20 cellular contexts compared by ENCODE assay signal in the genomic region with DNA sequence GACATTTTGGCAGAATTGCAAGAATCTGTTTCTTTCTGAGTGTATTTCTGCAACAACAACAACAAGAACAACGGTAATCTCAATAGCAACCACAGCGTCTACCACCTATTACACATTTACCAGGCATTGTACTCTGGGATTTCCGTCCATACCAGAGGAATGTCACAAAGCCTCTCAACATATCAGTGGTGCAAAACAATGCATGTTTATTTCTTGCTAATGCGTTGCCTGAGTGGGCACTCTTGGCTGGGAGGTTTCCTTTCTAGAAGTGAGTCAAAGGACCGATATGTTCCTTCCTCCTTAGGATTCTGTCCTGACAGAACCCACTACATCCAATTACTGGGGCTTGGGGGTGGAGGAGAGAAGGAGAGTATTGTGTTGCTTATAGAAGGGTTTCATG.
DNase-seq lines count a peak whose midpoint lies in the region; ATAC-seq and TF ChIP-seq lines count a peak whose summit lies in the region.
"Had no signal": no experiment of that assay in that cellular context is flagged by ENCODE, and none has a peak within 500 bp of the region (broad histone marks: within the 10 kb centered on the region; RNA-seq: fewer than 3 reads in every experiment).

No MANE protein-coding gene starts in this region.

- intact Hi-C loops in sigmoid colon (cut with DNase I), result no loop called here

- ATAC-seq in GM18511 (IDR thresholded peaks at IDR 0.05; ENCODE audit: unreplicated experiment) (peak; percentile 48), GM21723 (IDR thresholded peaks at IDR 0.05; ENCODE audit: unreplicated experiment) (no peak)
- ATAC-seq: right lobe of liver, T-helper 17 cell had no signal

- peak overlapping the region; percentile 29 for H3K4me2 ChIP-seq in GM23248 (ENCODE audit: unreplicated experiment)

- H3K9ac ChIP-seq in GM23248, result peak overlapping the region; percentile 48; the same call in 1 of the 2 replicates

- no peak overlapping the region for H2AFZ ChIP-seq in GM23248

- no peak for TF ChIP-seq CTCF in sigmoid colon (IDR thresholded peaks at IDR 0.05)

- in situ Hi-C loops in GM23248 (cut with MboI), result no loop called here

- TF ChIP-seq EP300 in sigmoid colon (IDR thresholded peaks at IDR 0.05), result no peak

- DNase-seq in GM23248 (peak; percentile 74), HT1080 (ENCODE audit: low read depth) (peak; percentile 49), glomerular visceral epithelial cell (ENCODE audit: extremely low spot score) (peak; percentile 3), HCEC 1CT (no peak), sigmoid colon (no peak)
- no peak for DNase-seq in activated T-cell treated with anti-CD3 and anti-CD28 coated beads, Interleukin-2, amount 50 U/mL, for 48 hours
- DNase-seq: activated CD4-positive, CD25-positive, alpha-beta regulatory T cell; activated gamma-delta T cell; anterior cingulate cortex; head of caudate nucleus; islet precursor cell; KBM-7; NCI-H1092; right lobe of liver; SHP77; T-helper 17 cell; testis had no signal

- H3K4me3 ChIP-seq in GM23248, result peak overlapping the region; percentile 24; the same call in 1 of the 2 replicates
- H3K4me3 ChIP-seq in sigmoid colon, result no peak overlapping the region
- H3K4me3 ChIP-seq: right lobe of liver, testis had no signal

- H3K27me3 ChIP-seq in GM23248 (replicated peaks; ENCODE audit: insufficient read depth) (no peaks in the 10 kb centered on the region), sigmoid colon (no peaks in the 10 kb centered on the region)
- H3K27me3 ChIP-seq: neutrophil, right lobe of liver, testis had no signal

- H3F3A ChIP-seq in GM23248 (ENCODE audit: insufficient read depth), result peaks cover 8% of the 10 kb centered on the region; the same call in 1 of the 2 replicates

- H3K4me1 ChIP-seq in GM23248 (ENCODE audit: insufficient read depth) (peaks cover 16% of the 10 kb centered on the region), sigmoid colon (no peaks in the 10 kb centered on the region)
- H3K4me1 ChIP-seq: right lobe of liver, testis had no signal

- H3K9me3 ChIP-seq in GM23248 (ENCODE audit: low read depth) (no peaks in the 10 kb centered on the region), sigmoid colon (no peaks in the 10 kb centered on the region)
- H3K9me3 ChIP-seq: neutrophil, right lobe of liver, testis had no signal

- H3K9me2 ChIP-seq in GM23248 (ENCODE audit: insufficient read depth), result no peaks in the 10 kb centered on the region

- 30 to 38% methylated on average over 5 of the region's 5 CpGs for WGBS in GM23248 (ENCODE audit: low coverage in 1 of 2, low lambda C conversion rate in 2 of 2, missing lambda C conversion rate in 2 of 2), 2 experiments
- 85 to 87% methylated on average over 5 of the region's 5 CpGs for WGBS in sigmoid colon, 2 donors

- H3K36me3 ChIP-seq in GM23248 (ENCODE audit: low read depth) (no peaks in the 10 kb centered on the region), sigmoid colon (no peaks in the 10 kb centered on the region)
- H3K36me3 ChIP-seq: neutrophil, right lobe of liver had no signal

- no peaks in the 10 kb centered on the region for H3K79me2 ChIP-seq in GM23248 (ENCODE audit: insufficient read depth)

- no peaks in the 10 kb centered on the region for H4K20me1 ChIP-seq in GM23248 (ENCODE audit: insufficient read depth)

- TF ChIP-seq POLR2A in sigmoid colon (IDR thresholded peaks at IDR 0.05), result no peak

- H3K27ac ChIP-seq in GM23248 (peak overlapping the region; percentile 86), sigmoid colon (no peak overlapping the region)
- H3K27ac ChIP-seq: neutrophil, right lobe of liver, testis had no signal

Comparison
In these comparisons a context has a peak if more than half of its experiments do, and no peak if none do; other contexts are left out.
1. DNase-seq: peak in GM23248 (single experiment), HT1080 (single experiment) and glomerular visceral epithelial cell (single experiment); none in HCEC 1CT (single experiment), sigmoid colon (single experiment) and activated T-cell treated with anti-CD3 and anti-CD28 coated beads, Interleukin-2, amount 50 U/mL, for 48 hours (0 of 2).